ENCODE assay signal across 1 cellular context in the genomic region with DNA sequence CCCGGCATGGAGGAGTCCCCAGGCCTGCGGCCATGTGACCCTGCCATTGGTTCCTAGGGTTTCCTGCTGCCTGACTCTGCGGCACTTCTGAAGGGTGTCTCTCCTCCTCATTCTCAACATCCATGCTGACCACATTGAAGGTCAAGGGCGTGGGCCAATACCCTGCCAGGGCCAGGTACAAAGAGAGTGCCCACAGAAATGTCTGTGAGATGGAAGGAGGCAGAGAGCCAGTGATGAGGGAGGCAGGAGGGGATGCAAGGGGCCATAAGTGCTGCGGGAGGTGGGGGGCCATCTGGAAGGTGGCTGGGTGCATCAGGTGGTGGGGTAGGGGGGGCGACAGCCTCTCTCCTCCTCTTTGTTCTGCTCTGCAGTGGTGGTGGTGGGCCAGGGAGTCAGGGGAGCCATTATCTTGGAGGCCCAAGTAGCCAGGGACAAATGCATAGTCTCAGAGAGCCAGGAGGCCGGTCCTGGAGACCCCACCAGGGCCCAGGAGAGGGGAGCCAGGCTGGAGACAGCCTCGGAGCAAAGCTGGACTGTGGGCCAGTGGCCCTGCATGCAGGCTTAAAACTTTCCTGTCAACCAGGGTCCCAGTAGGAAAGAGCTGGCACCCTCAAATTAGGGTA.
TF ChIP-seq lines count a peak whose summit lies in the region.

No MANE protein-coding gene starts in this region.

TF ChIP-seq in H1, 55 proteins besides CTCF, POLR2A, EP300 and RAD21:
- no peak for TF ChIP-seq CREB1 (IDR thresholded peaks at IDR 0.05)
- no peak for TF ChIP-seq ZNF274 (IDR thresholded peaks at IDR 0.05; ENCODE audit: borderline replicate concordance, extremely low read depth, low read length)
- no peak for TF ChIP-seq KDM4A (IDR thresholded peaks at IDR 0.05; ENCODE audit: low read depth, low read length, severe bottlenecking)
- no peak for TF ChIP-seq HDAC6 (IDR thresholded peaks at IDR 0.05; ENCODE audit: low read depth, low read length)
- no peak for TF ChIP-seq TBP (IDR thresholded peaks at IDR 0.05; ENCODE audit: low read depth, low read length)
- no peak for TF ChIP-seq SP1 (IDR thresholded peaks at IDR 0.05; ENCODE audit: low read depth, low read length)
- no peak for TF ChIP-seq GABPA (IDR thresholded peaks at IDR 0.05; ENCODE audit: borderline replicate concordance, insufficient read depth, low read length)
- no peak for TF ChIP-seq PHF8 (conservative IDR thresholded peaks at IDR 0.05; ENCODE audit: low read depth, low read length)
- TF ChIP-seq FOSL1 (IDR thresholded peaks at IDR 0.05; ENCODE audit: insufficient read depth, low read depth, low read length) = no peak
- TF ChIP-seq RXRA (IDR thresholded peaks at IDR 0.05; ENCODE audit: insufficient read depth, low read depth, low read length) = no peak
- no peak for TF ChIP-seq SP4 (IDR thresholded peaks at IDR 0.05; ENCODE audit: low read length)
- TF ChIP-seq JUN (IDR thresholded peaks at IDR 0.05; ENCODE audit: low read depth, low read length) = no peak
- TF ChIP-seq MAX (IDR thresholded peaks at IDR 0.05) = no peak
- no peak for TF ChIP-seq BCL11A (IDR thresholded peaks at IDR 0.05; ENCODE audit: low read depth in 2 of 2, low read length in 2 of 2)
- no peak for TF ChIP-seq JUND (IDR thresholded peaks at IDR 0.05; ENCODE audit: low read length)
- TF ChIP-seq TEAD4 (IDR thresholded peaks at IDR 0.05; ENCODE audit: low read depth, low read length) = no peak
- TF ChIP-seq BACH1 (IDR thresholded peaks at IDR 0.05; ENCODE audit: low read length) = no peak
